In genomic region chr17:74860999-74861553, GRCh38 we compare ENCODE assay signal across 10 cellular contexts. TPM values are rescaled to one million over a fixed set of nuclear protein-coding genes. Genes with fewer than 3 reads are reported as not detected.
DNase-seq lines count a peak whose midpoint lies in the region; ATAC-seq and TF ChIP-seq lines count a peak whose summit lies in the region.
"Had no signal": no experiment of that assay in that cellular context is flagged by ENCODE, and none has a peak within 500 bp of the region (broad histone marks: within the 10 kb centered on the region; RNA-seq: fewer than 3 reads in every experiment).

No MANE protein-coding gene starts in this region.

- H3K4me3 ChIP-seq in Panc1 (ENCODE audit: low read depth in 2 of 2, low read length in 2 of 2): peak overlapping the region; percentile 12 to 24
- peak overlapping the region in 3 of 4 donors; percentile 22 to 35 (median 30) for H3K4me3 ChIP-seq in sigmoid colon

- H3K4me1 Mint-ChIP-seq in glutamatergic neuron (ENCODE audit: low read depth, unreplicated experiment): no peaks in the 10 kb centered on the region

- no peaks in the 10 kb centered on the region for H3K9me3 ChIP-seq in Panc1 (ENCODE audit: control insufficient read depth, insufficient read depth, low read depth, low read length)
- no peaks in the 10 kb centered on the region for H3K9me3 ChIP-seq in sigmoid colon

- DNase-seq in D341Med (ENCODE audit: low spot score): peak; percentile 70
- no peak for DNase-seq in Panc1 (ENCODE audit: low read depth, low spot score)
- DNase-seq in glutamatergic neuron: peak; percentile 33
- no peak for DNase-seq in sigmoid colon
- DNase-seq in SKM-1 treated with dmso at 0.1 percent for 144 hours (lab: John Stamatoyannopoulos, UW; ENCODE audit: unreplicated experiment): no peak
- DNase-seq in NCI-H345 treated with DMSO at 0.1 percent for 48 hours (lab: John Stamatoyannopoulos, UW; ENCODE audit: unreplicated experiment): no peak
- no peak for DNase-seq in T1000 (lab: John Stamatoyannopoulos, UW)
- DNase-seq: NCI-H187 had no signal

- no peak for TF ChIP-seq CTCF in Panc1 (IDR thresholded peaks at IDR 0.05)
- TF ChIP-seq CTCF in glutamatergic neuron (IDR thresholded peaks at IDR 0.05; ENCODE audit: partially characterized antibody, unreplicated experiment): no peak
- TF ChIP-seq CTCF in sigmoid colon (IDR thresholded peaks at IDR 0.05): no peak

- H3K4me3 Mint-ChIP-seq in glutamatergic neuron (ENCODE audit: unreplicated experiment): no peak overlapping the region

- H3K27ac Mint-ChIP-seq in glutamatergic neuron (ENCODE audit: unreplicated experiment): no peak overlapping the region

- peak; percentile 17 for ATAC-seq in Panc1
- no peak for ATAC-seq in HG02642 (IDR thresholded peaks at IDR 0.05; ENCODE audit: poor library complexity, unreplicated experiment)

- peaks cover 22% of the 10 kb centered on the region for H3K27me3 Mint-ChIP-seq in glutamatergic neuron (ENCODE audit: unreplicated experiment)

- POLR2A ChIA-PET in Panc1 (lab: Charles Lee): interaction anchor here (0.5 to 0.6 kb wide), 2 partner anchors 87 to 152 kb away, joined by 3 to 9 read pairs; no protein-coding TSS in a partner anchor

- peaks cover 5% of the 10 kb centered on the region for H3K9me3 Mint-ChIP-seq in glutamatergic neuron (ENCODE audit: unreplicated experiment)

- H3K36me3 ChIP-seq in Panc1 (ENCODE audit: control insufficient read depth, insufficient read depth, low read length): 0 out of 2 replicates have a peak, but pooled peaks cover 4% of the 10 kb centered on the region
- H3K36me3 ChIP-seq in sigmoid colon: no peaks in the 10 kb centered on the region

- TF ChIP-seq POLR2A in sigmoid colon (IDR thresholded peaks at IDR 0.05): no peak

- H3K4me1 ChIP-seq in Panc1 (ENCODE audit: control insufficient read depth, insufficient read depth, low read length): peaks cover 21% of the 10 kb centered on the region
- H3K4me1 ChIP-seq in sigmoid colon: peaks cover 0 to 31% (median 28%) of the 10 kb centered on the region in 4 donors

- H3K27ac ChIP-seq in Panc1 (ENCODE audit: low read length) (no peak overlapping the region), sigmoid colon (no peak overlapping the region)

- in situ Hi-C loops in Panc1 (cut with HindIII; ENCODE audit: low pct_unique_long_range_greater_than_20kb, low sequenced_read_pairs): no loop called here

- peaks cover 21% of the 10 kb centered on the region for H3K27me3 ChIP-seq in Panc1 (ENCODE audit: control insufficient read depth, insufficient read depth, low read length)
- H3K27me3 ChIP-seq in sigmoid colon: peaks cover 34 to 68% (median 53%) of the 10 kb centered on the region in 3 donors

- WGBS in sigmoid colon, 2 donors: 3% methylated on average over 70 of the region's 70 CpGs

- CTCF ChIA-PET in Panc1 (lab: Charles Lee): interaction anchor here (0.8 to 2.5 kb wide), 6 partner anchors 14 to 103 kb away, joined by 3 to 24 read pairs (median 8); no protein-coding TSS in a partner anchor

- BruUV-seq in Panc1 (replicated peaks; lab: Mats Ljungman, UMichigan): no TSS peak

- no peaks in the 10 kb centered on the region for H3K36me3 Mint-ChIP-seq in glutamatergic neuron (ENCODE audit: unreplicated experiment)

- no peak for TF ChIP-seq EP300 in sigmoid colon (IDR thresholded peaks at IDR 0.05)

- intact Hi-C loops in Panc1 (cut with micrococcal nuclease; ENCODE audit: unreplicated experiment): loop anchor here (5.0 kb wide), 1 partner anchor 119 kb away; no protein-coding TSS in a partner anchor
- intact Hi-C loops in sigmoid colon (cut with DNase I): loop anchor here (1.0 to 5.0 kb wide), 2 partner anchors 18 to 409 kb away; no protein-coding TSS in a partner anchor

RNA-seq across cellular contexts. Expression of gene GRIN2C, which starts 1.4 kb away (rescaled TPM):
- total RNA-seq in Panc1 (2021; ENCODE audit: unreplicated experiment) (0.10 TPM), glutamatergic neuron (ENCODE audit: unreplicated experiment) (0.12 TPM), sigmoid colon (under 1 TPM in 1 of 4 donors, not detected in 3; 0.49 TPM)
- 0.11 TPM for polyA plus RNA-seq in Panc1 (2012; ENCODE audit: insufficient read length)
- under 1 TPM in 1 of 3 donors, not detected in 2; 0.22 TPM for polyA plus RNA-seq in sigmoid colon

RNA-seq across cellular contexts. Expression of gene FDXR, which starts 11.7 kb away (rescaled TPM):
- 21.8 TPM for total RNA-seq in Panc1 (2021; ENCODE audit: unreplicated experiment)
- polyA plus RNA-seq in Panc1 (2012; ENCODE audit: insufficient read length): 18.4 TPM
- total RNA-seq in glutamatergic neuron (ENCODE audit: unreplicated experiment): 12.1 TPM
- total RNA-seq in sigmoid colon: 1 to 10 TPM; 3.0 to 8.6 (median 7.1) TPM
- polyA plus RNA-seq in sigmoid colon: 10 to 100 TPM; 10.8 to 26.9 (median 14.6) TPM

RNA-seq across cellular contexts. Expression of gene FADS6, which starts 32.4 kb away (rescaled TPM):
- total RNA-seq in Panc1 (2021; ENCODE audit: unreplicated experiment) (not detected), glutamatergic neuron (ENCODE audit: unreplicated experiment) (not detected), sigmoid colon (not detected)
- 0.59 TPM for polyA plus RNA-seq in Panc1 (2012; ENCODE audit: insufficient read length)
- polyA plus RNA-seq in sigmoid colon: 1 to 10 TPM in 2 of 3 donors, under 1 TPM in 1; 0.06 to 1.8 (median 1.6) TPM
- total RNA-seq: mesenteric fat pad had no signal

Comparison
In these comparisons a context has a peak if more than half of its experiments do, and no peak if none do; other contexts are left out.
1. DNase-seq: peak in D341Med (single experiment) and glutamatergic neuron (single experiment); none in Panc1 (single experiment), sigmoid colon (single experiment), SKM-1 treated with dmso at 0.1 percent for 144 hours (single experiment), NCI-H345 treated with DMSO at 0.1 percent for 48 hours (single experiment) and T1000 (single experiment).